In genomic region chr2:65128297-65129190, GRCh38 we compare ENCODE assay signal across 8 cellular contexts. TPM values are rescaled to one million over a fixed set of nuclear protein-coding genes. Genes with fewer than 3 reads are reported as not detected.
DNase-seq lines count a peak whose midpoint lies in the region; ATAC-seq and TF ChIP-seq lines count a peak whose summit lies in the region.

No MANE protein-coding gene starts in this region.

- peak overlapping the region; percentile 99 for H3K4me3 ChIP-seq in AG10803 (ENCODE audit: low read length)
- H3K4me3 ChIP-seq in iPS-15b (ENCODE audit: low read depth, low read length) = peak overlapping the region; percentile 90
- H3K4me3 ChIP-seq in spleen = peak overlapping the region; percentile 66 to 94 (median 80)

- no peaks in the 10 kb centered on the region for H3K9me3 Mint-ChIP-seq in activated T-helper 17 cell treated with anti-CD3 and anti-CD28 coated beads, Interleukin-2, amount 50 U/mL, for 72 hours

- TF ChIP-seq POLR2A in spleen (IDR thresholded peaks at IDR 0.05) = no peak

- H3K27ac ChIP-seq in spleen = peak overlapping the region; percentile 89 to 99 (median 97)

- no peak for ATAC-seq in activated T-helper 17 cell treated with anti-CD3 and anti-CD28 coated beads, Interleukin-2, amount 50 U/mL, for 72 hours (replicated peaks)

- H3K9me3 ChIP-seq in iPS-15b (ENCODE audit: control insufficient read depth, insufficient read depth, low read length) (no peaks in the 10 kb centered on the region), spleen (no peaks in the 10 kb centered on the region)

- H3K4me3 Mint-ChIP-seq in activated T-helper 17 cell treated with anti-CD3 and anti-CD28 coated beads, Interleukin-2, amount 50 U/mL, for 72 hours = peak overlapping the region; percentile 91

- H3K27me3 Mint-ChIP-seq in activated T-helper 17 cell treated with anti-CD3 and anti-CD28 coated beads, Interleukin-2, amount 50 U/mL, for 72 hours = no peaks in the 10 kb centered on the region

- DNase-seq in AG10803 (ENCODE audit: low read depth) (peak; percentile 76), HT-29 (ENCODE audit: low spot score) (peak; percentile 13), spleen (no peak), NCI-H446 treated with DMSO at 0.1 percent for 48 hours (lab: John Stamatoyannopoulos, UW) (no peak), hippocampal formation (lab: John Stamatoyannopoulos, UW) (no peak)
- DNase-seq in stimulated activated CD4-positive, alpha-beta T cell treated with anti-CD3 and anti-CD28 coated beads, Interleukin-4, amount 100 ng/mL, for 4 hours = no peak

- peak overlapping the region; percentile 98 for H3K27ac Mint-ChIP-seq in activated T-helper 17 cell treated with anti-CD3 and anti-CD28 coated beads, Interleukin-2, amount 50 U/mL, for 72 hours

- 8 to 16% (median 13%) methylated on average over 8 of the region's 8 CpGs for WGBS in spleen, 5 donors

- intact Hi-C loops in spleen (cut with DNase I; ENCODE audit: low total_unique reads) = loop anchor here (10.0 kb wide), 1 partner anchor 64 kb away; no protein-coding TSS in a partner anchor

- peaks cover 41% of the 10 kb centered on the region for H3K36me3 Mint-ChIP-seq in activated T-helper 17 cell treated with anti-CD3 and anti-CD28 coated beads, Interleukin-2, amount 50 U/mL, for 72 hours (ENCODE audit: low read depth)

- TF ChIP-seq CTCF in AG10803 (conservative IDR thresholded peaks at IDR 0.05; ENCODE audit: low read length) = no peak
- TF ChIP-seq CTCF in spleen (IDR thresholded peaks at IDR 0.05 in 8 of 11, conservative IDR thresholded peaks at IDR 0.05 in 3 of 11) = no peak

- no peaks in the 10 kb centered on the region for H3K27me3 ChIP-seq in iPS-15b (ENCODE audit: control insufficient read depth, insufficient read depth, low read length)
- H3K27me3 ChIP-seq in spleen (replicated peaks in 1 of 7) = no peaks in the 10 kb centered on the region

- H3K36me3 ChIP-seq in iPS-15b (ENCODE audit: control insufficient read depth, insufficient read depth, low read length) (no peaks in the 10 kb centered on the region), spleen (no peaks in the 10 kb centered on the region)

- peak overlapping the region; percentile 13 for H3K9ac ChIP-seq in iPS-15b (ENCODE audit: low read depth, low read length)

- H3K4me1 ChIP-seq in iPS-15b (ENCODE audit: control insufficient read depth, insufficient read depth, low read length) = peaks cover 4% of the 10 kb centered on the region
- H3K4me1 ChIP-seq in spleen = peaks cover 51 to 65% (median 61%) of the 10 kb centered on the region in 6 donors

- peaks cover 9% of the 10 kb centered on the region for H3K4me1 Mint-ChIP-seq in activated T-helper 17 cell treated with anti-CD3 and anti-CD28 coated beads, Interleukin-2, amount 50 U/mL, for 72 hours

RNA-seq across cellular contexts. Expression of gene RAB1A, which starts 1.4 kb away (rescaled TPM):
- 89.5 and 97.9 TPM in 2 replicates for total RNA-seq in HT-29 (2014; rRNA removed; shearing (Covaris generic))
- 10 to 100 TPM; 72.1 to 87.1 TPM for total RNA-seq in activated T-helper 17 cell treated with anti-CD3 and anti-CD28 coated beads, Interleukin-2, amount 50 U/mL, for 72 hours
- 100 to 1,000 TPM in 2 of 7 donors, 10 to 100 TPM in 5; 83.9 to 101 (median 92.0) TPM for total RNA-seq in spleen
- polyA plus RNA-seq in spleen = 10 to 100 TPM; 47.7 to 83.0 (median 63.5) TPM

Comparison
In these comparisons a context has a peak if more than half of its experiments do, and no peak if none do; other contexts are left out.
1. DNase-seq: peak in AG10803 (single experiment) and HT-29 (single experiment); none in spleen (single experiment), NCI-H446 treated with DMSO at 0.1 percent for 48 hours (single experiment), hippocampal formation (0 of 2) and stimulated activated CD4-positive, alpha-beta T cell treated with anti-CD3 and anti-CD28 coated beads, Interleukin-4, amount 100 ng/mL, for 4 hours (0 of 2).
2. Peak in every context shown above with its lines, with median percentiles within 50 percentile points of each other: H3K4me3 ChIP-seq.